ENCODE assay signal across 2 cellular contexts in genomic region chr3:50567386-50568182, GRCh38.
A peak's percentile ranks its signal among the peaks of the same experiment; 100 is the strongest.
TF ChIP-seq lines count a peak whose summit lies in the region.

TSS of gene C3orf18 (minus strand) at chr3:50567747. CDS start at chr3:50565699, 2,048 bp downstream.

TF ChIP-seq in A549, 52 proteins besides CTCF, POLR2A, EP300 and RAD21 (continued from another document):
- TF ChIP-seq JUNB (IDR thresholded peaks at IDR 0.05) (no peak), FOSB (CRISPR knock-in tag; IDR thresholded peaks at IDR 0.05) (no peak), REST (IDR thresholded peaks at IDR 0.05) (no peak), HDAC2 (IDR thresholded peaks at IDR 0.05) (no peak), KDM1A (IDR thresholded peaks at IDR 0.05; ENCODE audit: low read depth) (peak; percentile 79), BCL3 (IDR thresholded peaks at IDR 0.05) (no peak), ESRRA (IDR thresholded peaks at IDR 0.05; ENCODE audit: borderline replicate concordance, low read length) (no peak), SMC3 (IDR thresholded peaks at IDR 0.05) (no peak), MAFK (IDR thresholded peaks at IDR 0.05; ENCODE audit: partially characterized antibody) (no peak), EHF (CRISPR knock-in tag; IDR thresholded peaks at IDR 0.05) (no peak)

TF ChIP-seq in HepG2, 621 proteins besides CTCF, POLR2A, EP300 and RAD21 (continued from another document and continues in another):
- TF ChIP-seq KIAA2018 (CRISPR knock-in tag; IDR thresholded peaks at IDR 0.05; ENCODE audit: borderline replicate concordance), result no peak
- no peak for TF ChIP-seq HOXA9 (CRISPR knock-in tag; IDR thresholded peaks at IDR 0.05; ENCODE audit: borderline replicate concordance)
- no peak for TF ChIP-seq ASH2L (IDR thresholded peaks at IDR 0.05; ENCODE audit: insufficient read length, low read depth, low read length)
- peak; percentile 65; the same call in 1 of the 2 replicates for TF ChIP-seq ZBTB10 (CRISPR knock-in tag; IDR thresholded peaks at IDR 0.05; ENCODE audit: borderline replicate concordance)
- no peak for TF ChIP-seq CHD2 (IDR thresholded peaks at IDR 0.05; ENCODE audit: low read depth, low read length)
- no peak for TF ChIP-seq HNF4G (IDR thresholded peaks at IDR 0.05; ENCODE audit: borderline replicate concordance, low read depth, low read length)
- no peak for TF ChIP-seq HNF4G (CRISPR knock-in tag; IDR thresholded peaks at IDR 0.05; ENCODE audit: borderline replicate concordance, low read depth)
- TF ChIP-seq ZBTB26 (CRISPR knock-in tag; IDR thresholded peaks at IDR 0.05; ENCODE audit: borderline replicate concordance), result no peak
- TF ChIP-seq ZNF768 (CRISPR knock-in tag; IDR thresholded peaks at IDR 0.05), result no peak
- TF ChIP-seq ZNF354B (CRISPR knock-in tag; IDR thresholded peaks at IDR 0.05), result no peak
- TF ChIP-seq NFYC (CRISPR knock-in tag; IDR thresholded peaks at IDR 0.05), result peak; percentile 93
- TF ChIP-seq ZBTB49 (CRISPR knock-in tag; IDR thresholded peaks at IDR 0.05; ENCODE audit: borderline replicate concordance), result no peak
- TF ChIP-seq ZNF570 (CRISPR knock-in tag; IDR thresholded peaks at IDR 0.05; ENCODE audit: borderline replicate concordance), result no peak
- TF ChIP-seq ZNF644 (CRISPR knock-in tag; IDR thresholded peaks at IDR 0.05; ENCODE audit: low read depth), result no peak
- TF ChIP-seq ONECUT2 (CRISPR knock-in tag; IDR thresholded peaks at IDR 0.05), result no peak
- no peak for TF ChIP-seq FOXP4 (CRISPR knock-in tag; IDR thresholded peaks at IDR 0.05)
- 0 out of 2 replicates have a peak, but pooled peaks have one; percentile 18 for TF ChIP-seq DRAP1 (CRISPR knock-in tag; IDR thresholded peaks at IDR 0.05)
- peak; percentile 42; the same call in 1 of the 2 replicates for TF ChIP-seq TBX2 (CRISPR knock-in tag; IDR thresholded peaks at IDR 0.05; ENCODE audit: borderline replicate concordance)
- no peak for TF ChIP-seq ZNF44 (CRISPR knock-in tag; IDR thresholded peaks at IDR 0.05)
- no peak for TF ChIP-seq SMARCC2 (IDR thresholded peaks at IDR 0.05)
- TF ChIP-seq ZHX2 (IDR thresholded peaks at IDR 0.05; ENCODE audit: low read depth), result no peak
- no peak for TF ChIP-seq ZHX2 (CRISPR knock-in tag; IDR thresholded peaks at IDR 0.05; ENCODE audit: borderline replicate concordance)
- TF ChIP-seq ZNF670 (CRISPR knock-in tag; IDR thresholded peaks at IDR 0.05; ENCODE audit: borderline replicate concordance), result no peak
- no peak for TF ChIP-seq ZKSCAN8 (CRISPR knock-in tag; IDR thresholded peaks at IDR 0.05; ENCODE audit: borderline replicate concordance)
- TF ChIP-seq NR2F1 (CRISPR knock-in tag; IDR thresholded peaks at IDR 0.05), result no peak
- TF ChIP-seq ATF7-NPFF (CRISPR knock-in tag; IDR thresholded peaks at IDR 0.05; ENCODE audit: low read depth), result 0 out of 2 replicates have a peak, but pooled peaks have one; percentile 18
- TF ChIP-seq SYNCRIP (IDR thresholded peaks at IDR 0.05; ENCODE audit: insufficient read depth, low read depth, low read length), result no peak
